Comparison of ENCODE assay signal across 1 cellular context in the genomic region with DNA sequence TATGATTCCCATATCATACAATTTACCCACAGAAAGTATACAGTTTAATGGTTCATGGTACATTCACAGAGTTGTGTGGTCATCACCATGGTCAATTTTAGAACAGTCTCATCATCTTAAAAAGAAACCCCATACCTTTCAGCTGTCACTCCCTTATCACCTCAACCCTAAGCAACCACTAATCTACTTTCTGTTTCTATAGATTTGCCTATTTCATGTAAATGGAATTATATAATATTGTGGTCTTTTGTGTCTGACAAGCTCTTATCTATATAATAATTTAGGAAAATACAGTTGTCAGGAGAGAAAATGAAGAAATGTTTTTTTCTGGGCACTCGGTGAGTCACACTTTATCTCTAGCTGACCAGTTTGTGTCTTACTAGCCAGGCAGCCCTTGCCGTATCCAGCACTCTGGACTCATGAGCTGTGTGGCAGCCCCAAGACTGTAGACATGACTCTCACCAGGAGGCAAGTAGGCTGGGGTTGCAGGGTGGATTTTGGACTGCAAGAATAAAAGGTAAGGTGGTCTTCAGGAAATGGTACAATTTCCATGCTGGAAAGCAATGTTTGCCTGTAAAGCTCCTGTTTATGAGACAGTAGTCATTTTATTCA.
TF ChIP-seq lines count a peak whose summit lies in the region.

No MANE protein-coding gene starts in this region.

TF ChIP-seq in SK-N-SH treated with all-trans-retinoic acid at 6 μM for 48 hours, 23 proteins besides CTCF, POLR2A, EP300 and RAD21 (continued from another document):
- TF ChIP-seq ZC3H10 (CRISPR knock-in tag; IDR thresholded peaks at IDR 0.05) (no peak), ESRRG (CRISPR knock-in tag; IDR thresholded peaks at IDR 0.05) (no peak)
- TF ChIP-seq, protein P1, sequence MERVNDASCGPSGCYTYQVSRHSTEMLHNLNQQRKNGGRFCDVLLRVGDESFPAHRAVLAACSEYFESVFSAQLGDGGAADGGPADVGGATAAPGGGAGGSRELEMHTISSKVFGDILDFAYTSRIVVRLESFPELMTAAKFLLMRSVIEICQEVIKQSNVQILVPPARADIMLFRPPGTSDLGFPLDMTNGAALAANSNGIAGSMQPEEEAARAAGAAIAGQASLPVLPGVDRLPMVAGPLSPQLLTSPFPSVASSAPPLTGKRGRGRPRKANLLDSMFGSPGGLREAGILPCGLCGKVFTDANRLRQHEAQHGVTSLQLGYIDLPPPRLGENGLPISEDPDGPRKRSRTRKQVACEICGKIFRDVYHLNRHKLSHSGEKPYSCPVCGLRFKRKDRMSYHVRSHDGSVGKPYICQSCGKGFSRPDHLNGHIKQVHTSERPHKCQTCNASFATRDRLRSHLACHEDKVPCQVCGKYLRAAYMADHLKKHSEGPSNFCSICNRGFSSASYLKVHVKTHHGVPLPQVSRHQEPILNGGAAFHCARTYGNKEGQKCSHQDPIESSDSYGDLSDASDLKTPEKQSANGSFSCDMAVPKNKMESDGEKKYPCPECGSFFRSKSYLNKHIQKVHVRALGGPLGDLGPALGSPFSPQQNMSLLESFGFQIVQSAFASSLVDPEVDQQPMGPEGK (CRISPR knock-in tag; IDR thresholded peaks at IDR 0.05; ENCODE audit: borderline replicate concordance) = no peak
